Comparison of ENCODE assay signal across 17 cellular contexts in genomic region chr9:127035423-127035822, GRCh38.
DNase-seq lines count a peak whose midpoint lies in the region; ATAC-seq and TF ChIP-seq lines count a peak whose summit lies in the region.
"Had no signal": no experiment of that assay in that cellular context is flagged by ENCODE, and none has a peak within 500 bp of the region (broad histone marks: within the 10 kb centered on the region; RNA-seq: fewer than 3 reads in every experiment).

No MANE protein-coding gene starts in this region.

- in situ Hi-C loops in brain microvascular endothelial cell (cut with HindIII; ENCODE audit: low pct_ligation_motif_present, low sequenced_read_pairs) = no loop called here

- H3K4me3 ChIP-seq in brain microvascular endothelial cell (ENCODE audit: low read depth, low read length) (no peak overlapping the region), foreskin fibroblast (ENCODE audit: low read depth in 1 of 2, low read length in 2 of 2) (no peak overlapping the region), tibial artery (no peak overlapping the region), BE2C (ENCODE audit: low read depth, low read length) (no peak overlapping the region)
- H3K4me3 ChIP-seq: BLaER1, skin epidermis had no signal

- DNase-seq in brain microvascular endothelial cell (peak; percentile 3), foreskin fibroblast (peak; percentile 74 to 80), mucosa of gallbladder (ENCODE audit: low spot score) (peak; percentile 42), tibial artery (peak; percentile 79 to 85), SW 1271 (lab: John Stamatoyannopoulos, UW) (no peak), BE2C (no peak)
- DNase-seq: activated gamma-delta T cell, DMS79 treated with DMSO at 0.1 percent for 48 hours, Kasumi-1, NCI-H1694, NCI-H524, nephron progenitor cell had no signal

- no peak overlapping the region for H3K27ac ChIP-seq in brain microvascular endothelial cell
- peak overlapping the region; percentile 31 to 52 for H3K27ac ChIP-seq in tibial artery
- H3K27ac ChIP-seq: BLaER1, HL-60 had no signal

- no peaks in the 10 kb centered on the region for H3K9me3 ChIP-seq in tibial artery
- H3K9me3 ChIP-seq in BE2C = no peaks in the 10 kb centered on the region
- H3K9me3 ChIP-seq: BLaER1 had no signal

- no peaks in the 10 kb centered on the region for H3K36me3 ChIP-seq in brain microvascular endothelial cell (replicated peaks)
- H3K36me3 ChIP-seq in tibial artery = no peaks in the 10 kb centered on the region
- no peaks in the 10 kb centered on the region for H3K36me3 ChIP-seq in BE2C
- H3K36me3 ChIP-seq: BLaER1 had no signal

- intact Hi-C loops in tibial artery (cut with DNase I; ENCODE audit: low total_unique reads) = no loop called here

- H3K27me3 ChIP-seq in brain microvascular endothelial cell (replicated peaks) = no peaks in the 10 kb centered on the region
- no peaks in the 10 kb centered on the region for H3K27me3 ChIP-seq in tibial artery
- no peaks in the 10 kb centered on the region for H3K27me3 ChIP-seq in BE2C
- H3K27me3 ChIP-seq: BLaER1 had no signal

- H3K4me1 ChIP-seq in tibial artery (peaks cover 0 to 19% (median 12%) of the 10 kb centered on the region in 4 donors), BE2C (peaks cover 11% of the 10 kb centered on the region)
- H3K4me1 ChIP-seq: BLaER1 had no signal

- TF ChIP-seq CTCF in brain microvascular endothelial cell (IDR thresholded peaks at IDR 0.05; ENCODE audit: low read depth, low read length, missing control alignments) (no peak), foreskin fibroblast (IDR thresholded peaks at IDR 0.05; ENCODE audit: low read depth, low read length) (no peak), tibial artery (IDR thresholded peaks at IDR 0.05) (no peak), BE2C (IDR thresholded peaks at IDR 0.05; ENCODE audit: low read depth, low read length) (no peak)

- no peak for ATAC-seq in GM18909 (IDR thresholded peaks at IDR 0.05; ENCODE audit: poor library complexity, unreplicated experiment)
- no peak for ATAC-seq in GM21526 (IDR thresholded peaks at IDR 0.05; ENCODE audit: low FRiP score, unreplicated experiment)

Comparison
In these comparisons a context has a peak if more than half of its experiments do, and no peak if none do; other contexts are left out.
1. DNase-seq: peak in brain microvascular endothelial cell (single experiment), foreskin fibroblast (2 of 2), mucosa of gallbladder (single experiment) and tibial artery (2 of 2); none in SW 1271 (0 of 2) and BE2C (single experiment).